Comparison of ENCODE assay signal across 1 cellular context in genomic region chr14:91417983-91418386, GRCh38.
TF ChIP-seq lines count a peak whose summit lies in the region.

No MANE protein-coding gene starts in this region.

TF ChIP-seq in K562, 482 proteins besides CTCF, POLR2A, EP300 and RAD21 (continued from another document and continues in another):
- TF ChIP-seq CEBPZ (IDR thresholded peaks at IDR 0.05; ENCODE audit: borderline replicate concordance, low read depth, low read length) (no peak), KDM1A (IDR thresholded peaks at IDR 0.05) (no peak), SLC30A9 (CRISPR knock-in tag; IDR thresholded peaks at IDR 0.05) (no peak), FOXK1 (CRISPR knock-in tag; IDR thresholded peaks at IDR 0.05; ENCODE audit: borderline replicate concordance) (no peak), NRF1 (conservative IDR thresholded peaks at IDR 0.05 in 1 of 2, IDR thresholded peaks at IDR 0.05 in 1 of 2) (peak; percentile 76 to 83), ZBTB43 (CRISPR knock-in tag; IDR thresholded peaks at IDR 0.05) (peak; percentile 86), HMG20A (CRISPR knock-in tag; conservative IDR thresholded peaks at IDR 0.05) (no peak), L3MBTL2 (IDR thresholded peaks at IDR 0.05) (peak; percentile 93), RNF219 (CRISPR knock-in tag; IDR thresholded peaks at IDR 0.05) (no peak), MEF2A (IDR thresholded peaks at IDR 0.05; ENCODE audit: control insufficient read depth, low read depth, low read length) (no peak), SETDB1 (IDR thresholded peaks at IDR 0.05; ENCODE audit: low read length) (no peak), ZNF217 (CRISPR knock-in tag; IDR thresholded peaks at IDR 0.05) (0 out of 2 replicates have a peak, but pooled peaks have one; percentile 23), NFYB (IDR thresholded peaks at IDR 0.05; ENCODE audit: extremely low read depth, insufficient read length) (no peak), RHOXF2B (CRISPR knock-in tag; conservative IDR thresholded peaks at IDR 0.05) (no peak), ZFP91 (CRISPR knock-in tag; IDR thresholded peaks at IDR 0.05) (no peak), IRF1 (CRISPR knock-in tag; IDR thresholded peaks at IDR 0.05; ENCODE audit: borderline replicate concordance) (peak; percentile 68; the same call in 1 of the 2 replicates), SREBF1 (IDR thresholded peaks at IDR 0.05; ENCODE audit: borderline replicate concordance, low read depth, low read length) (no peak), IFI16 (CRISPR knock-in tag; IDR thresholded peaks at IDR 0.05) (no peak), SMAD4 (CRISPR knock-in tag; conservative IDR thresholded peaks at IDR 0.05) (peak; percentile 24), BRD9 (IDR thresholded peaks at IDR 0.05; ENCODE audit: low read depth, partially characterized antibody) (no peak), ZNF780A (CRISPR knock-in tag; IDR thresholded peaks at IDR 0.05) (no peak), CCNT2 (IDR thresholded peaks at IDR 0.05; ENCODE audit: borderline replicate concordance, extremely low read depth, insufficient read length, low read depth, low read length) (no peak), ZFX (CRISPR knock-in tag; IDR thresholded peaks at IDR 0.05) (no peak), MTA1 (IDR thresholded peaks at IDR 0.05; ENCODE audit: borderline replicate concordance) (no peak), CBFB (CRISPR knock-in tag; IDR thresholded peaks at IDR 0.05) (no peak), MCM7 (IDR thresholded peaks at IDR 0.05) (no peak), SIN3B (IDR thresholded peaks at IDR 0.05; ENCODE audit: low read depth) (peak; percentile 33; the same call in 1 of the 2 replicates), RBM39 (optimal IDR thresholded peaks at IDR 0.05; ENCODE audit: low read depth, low read length) (no peak), RFX5 (IDR thresholded peaks at IDR 0.05; ENCODE audit: low read depth, low read length) (no peak), TCF7 (IDR thresholded peaks at IDR 0.05; ENCODE audit: borderline replicate concordance) (no peak), ZC3H8 (IDR thresholded peaks at IDR 0.05) (no peak), ZNF592 (IDR thresholded peaks at IDR 0.05) (peak; percentile 77), ILK (tag; IDR thresholded peaks at IDR 0.05; ENCODE audit: borderline replicate concordance, low read depth) (no peak), GATAD2B (IDR thresholded peaks at IDR 0.05; ENCODE audit: borderline replicate concordance) (peak; percentile 87; the same call in 1 of the 2 replicates), ZNF41 (CRISPR knock-in tag; conservative IDR thresholded peaks at IDR 0.05) (no peak), MAFG (tag; conservative IDR thresholded peaks at IDR 0.05) (no peak), YBX1 (IDR thresholded peaks at IDR 0.05) (no peak), ATF1 (CRISPR knock-in tag; IDR thresholded peaks at IDR 0.05) (no peak), ATF1 (tag; IDR thresholded peaks at IDR 0.05) (no peak), ZNF174 (CRISPR knock-in tag; IDR thresholded peaks at IDR 0.05) (no peak), TARDBP (IDR thresholded peaks at IDR 0.05) (no peak), MXD1 (CRISPR knock-in tag; IDR thresholded peaks at IDR 0.05; ENCODE audit: borderline replicate concordance, poor library complexity, severe bottlenecking) (peak; percentile 81), BRF1 (IDR thresholded peaks at IDR 0.05; ENCODE audit: borderline replicate concordance, extremely low read depth, insufficient read length) (no peak), ZNF707 (CRISPR knock-in tag; conservative IDR thresholded peaks at IDR 0.05) (no peak), NFRKB (IDR thresholded peaks at IDR 0.05; ENCODE audit: low read depth) (no peak)
- TF ChIP-seq, protein P1, sequence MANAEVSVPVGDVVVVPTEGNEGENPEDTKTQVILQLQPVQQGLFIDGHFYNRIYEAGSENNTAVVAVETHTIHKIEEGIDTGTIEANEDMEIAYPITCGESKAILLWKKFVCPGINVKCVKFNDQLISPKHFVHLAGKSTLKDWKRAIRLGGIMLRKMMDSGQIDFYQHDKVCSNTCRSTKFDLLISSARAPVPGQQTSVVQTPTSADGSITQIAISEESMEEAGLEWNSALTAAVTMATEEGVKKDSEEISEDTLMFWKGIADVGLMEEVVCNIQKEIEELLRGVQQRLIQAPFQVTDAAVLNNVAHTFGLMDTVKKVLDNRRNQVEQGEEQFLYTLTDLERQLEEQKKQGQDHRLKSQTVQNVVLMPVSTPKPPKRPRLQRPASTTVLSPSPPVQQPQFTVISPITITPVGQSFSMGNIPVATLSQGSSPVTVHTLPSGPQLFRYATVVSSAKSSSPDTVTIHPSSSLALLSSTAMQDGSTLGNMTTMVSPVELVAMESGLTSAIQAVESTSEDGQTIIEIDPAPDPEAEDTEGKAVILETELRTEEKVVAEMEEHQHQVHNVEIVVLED (CRISPR knock-in tag; IDR thresholded peaks at IDR 0.05): no peak
- TF ChIP-seq, protein P2, sequence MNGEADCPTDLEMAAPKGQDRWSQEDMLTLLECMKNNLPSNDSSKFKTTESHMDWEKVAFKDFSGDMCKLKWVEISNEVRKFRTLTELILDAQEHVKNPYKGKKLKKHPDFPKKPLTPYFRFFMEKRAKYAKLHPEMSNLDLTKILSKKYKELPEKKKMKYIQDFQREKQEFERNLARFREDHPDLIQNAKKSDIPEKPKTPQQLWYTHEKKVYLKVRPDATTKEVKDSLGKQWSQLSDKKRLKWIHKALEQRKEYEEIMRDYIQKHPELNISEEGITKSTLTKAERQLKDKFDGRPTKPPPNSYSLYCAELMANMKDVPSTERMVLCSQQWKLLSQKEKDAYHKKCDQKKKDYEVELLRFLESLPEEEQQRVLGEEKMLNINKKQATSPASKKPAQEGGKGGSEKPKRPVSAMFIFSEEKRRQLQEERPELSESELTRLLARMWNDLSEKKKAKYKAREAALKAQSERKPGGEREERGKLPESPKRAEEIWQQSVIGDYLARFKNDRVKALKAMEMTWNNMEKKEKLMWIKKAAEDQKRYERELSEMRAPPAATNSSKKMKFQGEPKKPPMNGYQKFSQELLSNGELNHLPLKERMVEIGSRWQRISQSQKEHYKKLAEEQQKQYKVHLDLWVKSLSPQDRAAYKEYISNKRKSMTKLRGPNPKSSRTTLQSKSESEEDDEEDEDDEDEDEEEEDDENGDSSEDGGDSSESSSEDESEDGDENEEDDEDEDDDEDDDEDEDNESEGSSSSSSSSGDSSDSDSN (IDR thresholded peaks at IDR 0.05; ENCODE audit: borderline replicate concordance in 1 of 2, low read depth in 2 of 2, low read length in 2 of 2): no peak
- TF ChIP-seq, protein P3, sequence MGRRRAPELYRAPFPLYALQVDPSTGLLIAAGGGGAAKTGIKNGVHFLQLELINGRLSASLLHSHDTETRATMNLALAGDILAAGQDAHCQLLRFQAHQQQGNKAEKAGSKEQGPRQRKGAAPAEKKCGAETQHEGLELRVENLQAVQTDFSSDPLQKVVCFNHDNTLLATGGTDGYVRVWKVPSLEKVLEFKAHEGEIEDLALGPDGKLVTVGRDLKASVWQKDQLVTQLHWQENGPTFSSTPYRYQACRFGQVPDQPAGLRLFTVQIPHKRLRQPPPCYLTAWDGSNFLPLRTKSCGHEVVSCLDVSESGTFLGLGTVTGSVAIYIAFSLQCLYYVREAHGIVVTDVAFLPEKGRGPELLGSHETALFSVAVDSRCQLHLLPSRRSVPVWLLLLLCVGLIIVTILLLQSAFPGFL (CRISPR knock-in tag; IDR thresholded peaks at IDR 0.05): no peak
